1 cellular context compared by ENCODE assay signal in genomic region chr10:112821663-112822062, GRCh38.
TF ChIP-seq lines count a peak whose summit lies in the region.

No MANE protein-coding gene starts in this region.

TF ChIP-seq in HepG2, 621 proteins besides CTCF, POLR2A, EP300 and RAD21 (continued from another document and continues in another):
- TF ChIP-seq, protein P1, sequence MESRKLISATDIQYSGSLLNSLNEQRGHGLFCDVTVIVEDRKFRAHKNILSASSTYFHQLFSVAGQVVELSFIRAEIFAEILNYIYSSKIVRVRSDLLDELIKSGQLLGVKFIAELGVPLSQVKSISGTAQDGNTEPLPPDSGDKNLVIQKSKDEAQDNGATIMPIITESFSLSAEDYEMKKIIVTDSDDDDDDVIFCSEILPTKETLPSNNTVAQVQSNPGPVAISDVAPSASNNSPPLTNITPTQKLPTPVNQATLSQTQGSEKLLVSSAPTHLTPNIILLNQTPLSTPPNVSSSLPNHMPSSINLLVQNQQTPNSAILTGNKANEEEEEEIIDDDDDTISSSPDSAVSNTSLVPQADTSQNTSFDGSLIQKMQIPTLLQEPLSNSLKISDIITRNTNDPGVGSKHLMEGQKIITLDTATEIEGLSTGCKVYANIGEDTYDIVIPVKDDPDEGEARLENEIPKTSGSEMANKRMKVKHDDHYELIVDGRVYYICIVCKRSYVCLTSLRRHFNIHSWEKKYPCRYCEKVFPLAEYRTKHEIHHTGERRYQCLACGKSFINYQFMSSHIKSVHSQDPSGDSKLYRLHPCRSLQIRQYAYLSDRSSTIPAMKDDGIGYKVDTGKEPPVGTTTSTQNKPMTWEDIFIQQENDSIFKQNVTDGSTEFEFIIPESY (CRISPR knock-in tag; IDR thresholded peaks at IDR 0.05), result peak; percentile 65
- TF ChIP-seq, protein P2, sequence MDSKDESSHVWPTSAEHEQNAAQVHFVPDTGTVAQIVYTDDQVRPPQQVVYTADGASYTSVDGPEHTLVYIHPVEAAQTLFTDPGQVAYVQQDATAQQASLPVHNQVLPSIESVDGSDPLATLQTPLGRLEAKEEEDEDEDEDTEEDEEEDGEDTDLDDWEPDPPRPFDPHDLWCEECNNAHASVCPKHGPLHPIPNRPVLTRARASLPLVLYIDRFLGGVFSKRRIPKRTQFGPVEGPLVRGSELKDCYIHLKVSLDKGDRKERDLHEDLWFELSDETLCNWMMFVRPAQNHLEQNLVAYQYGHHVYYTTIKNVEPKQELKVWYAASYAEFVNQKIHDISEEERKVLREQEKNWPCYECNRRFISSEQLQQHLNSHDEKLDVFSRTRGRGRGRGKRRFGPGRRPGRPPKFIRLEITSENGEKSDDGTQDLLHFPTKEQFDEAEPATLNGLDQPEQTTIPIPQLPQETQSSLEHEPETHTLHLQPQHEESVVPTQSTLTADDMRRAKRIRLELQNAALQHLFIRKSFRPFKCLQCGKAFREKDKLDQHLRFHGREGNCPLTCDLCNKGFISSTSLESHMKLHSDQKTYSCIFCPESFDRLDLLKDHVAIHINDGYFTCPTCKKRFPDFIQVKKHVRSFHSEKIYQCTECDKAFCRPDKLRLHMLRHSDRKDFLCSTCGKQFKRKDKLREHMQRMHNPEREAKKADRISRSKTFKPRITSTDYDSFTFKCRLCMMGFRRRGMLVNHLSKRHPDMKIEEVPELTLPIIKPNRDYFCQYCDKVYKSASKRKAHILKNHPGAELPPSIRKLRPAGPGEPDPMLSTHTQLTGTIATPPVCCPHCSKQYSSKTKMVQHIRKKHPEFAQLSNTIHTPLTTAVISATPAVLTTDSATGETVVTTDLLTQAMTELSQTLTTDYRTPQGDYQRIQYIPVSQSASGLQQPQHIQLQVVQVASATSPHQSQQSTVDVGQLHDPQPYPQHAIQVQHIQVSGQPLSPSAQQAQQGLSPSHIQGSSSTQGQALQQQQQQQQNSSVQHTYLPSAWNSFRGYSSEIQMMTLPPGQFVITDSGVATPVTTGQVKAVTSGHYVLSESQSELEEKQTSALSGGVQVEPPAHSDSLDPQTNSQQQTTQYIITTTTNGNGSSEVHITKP (CRISPR knock-in tag; IDR thresholded peaks at IDR 0.05; ENCODE audit: low read depth), result 0 out of 2 replicates have a peak, but pooled peaks have one; percentile 49
- TF ChIP-seq POGZ (CRISPR knock-in tag; IDR thresholded peaks at IDR 0.05) (peak; percentile 51; the same call in 1 of the 2 replicates), NFE2L1 (CRISPR knock-in tag; IDR thresholded peaks at IDR 0.05; ENCODE audit: borderline replicate concordance) (no peak), FOXP4 (CRISPR knock-in tag; IDR thresholded peaks at IDR 0.05) (peak; percentile 15; the same call in 1 of the 2 replicates), REL (CRISPR knock-in tag; conservative IDR thresholded peaks at IDR 0.05) (no peak), HOXA3 (CRISPR knock-in tag; IDR thresholded peaks at IDR 0.05) (peak; percentile 59), NCOA2 (CRISPR knock-in tag; IDR thresholded peaks at IDR 0.05) (peak; percentile 62; the same call in 1 of the 2 replicates), PHF21A (CRISPR knock-in tag; IDR thresholded peaks at IDR 0.05) (peak; percentile 31; the same call in 1 of the 2 replicates), PAXIP1 (CRISPR knock-in tag; conservative IDR thresholded peaks at IDR 0.05) (peak; percentile 76), GFI1 (CRISPR knock-in tag; IDR thresholded peaks at IDR 0.05; ENCODE audit: borderline replicate concordance) (peak; percentile 44; the same call in 1 of the 2 replicates), ERF (CRISPR knock-in tag; IDR thresholded peaks at IDR 0.05) (peak; percentile 45; the same call in 1 of the 2 replicates), THAP11 (CRISPR knock-in tag; IDR thresholded peaks at IDR 0.05) (0 out of 2 replicates have a peak, but pooled peaks have one; percentile 23), MED1 (CRISPR knock-in tag; IDR thresholded peaks at IDR 0.05) (peak; percentile 61), ZBTB34 (CRISPR knock-in tag; IDR thresholded peaks at IDR 0.05) (no peak), MEF2D (CRISPR knock-in tag; IDR thresholded peaks at IDR 0.05) (peak; percentile 49; the same call in 1 of the 2 replicates), HOXA9 (CRISPR knock-in tag; IDR thresholded peaks at IDR 0.05; ENCODE audit: borderline replicate concordance) (no peak), GABPB1 (CRISPR knock-in tag; IDR thresholded peaks at IDR 0.05) (peak; percentile 56), ZNF775 (CRISPR knock-in tag; IDR thresholded peaks at IDR 0.05; ENCODE audit: borderline replicate concordance) (no peak), CEBPG (CRISPR knock-in tag; IDR thresholded peaks at IDR 0.05) (peak; percentile 48; the same call in 1 of the 2 replicates), SP5 (CRISPR knock-in tag; IDR thresholded peaks at IDR 0.05; ENCODE audit: borderline replicate concordance, low read depth) (peak; percentile 86), TFDP1 (CRISPR knock-in tag; IDR thresholded peaks at IDR 0.05; ENCODE audit: borderline replicate concordance) (no peak), ZBTB7B (CRISPR knock-in tag; IDR thresholded peaks at IDR 0.05) (0 out of 2 replicates have a peak, but pooled peaks have one; percentile 35), ZNF790 (CRISPR knock-in tag; IDR thresholded peaks at IDR 0.05; ENCODE audit: borderline replicate concordance) (no peak), ZNF350 (CRISPR knock-in tag; IDR thresholded peaks at IDR 0.05; ENCODE audit: borderline replicate concordance, low read depth) (no peak), RXRA (CRISPR knock-in tag; IDR thresholded peaks at IDR 0.05) (peak; percentile 86), ZBTB38 (CRISPR knock-in tag; IDR thresholded peaks at IDR 0.05) (peak; percentile 65; the same call in 1 of the 2 replicates), FOXO1 (CRISPR knock-in tag; IDR thresholded peaks at IDR 0.05) (peak; percentile 43; the same call in 1 of the 2 replicates), ZNF136 (CRISPR knock-in tag; IDR thresholded peaks at IDR 0.05; ENCODE audit: low read depth) (no peak), ZNF20 (CRISPR knock-in tag; IDR thresholded peaks at IDR 0.05) (no peak), BRD4 (CRISPR knock-in tag; IDR thresholded peaks at IDR 0.05) (no peak), E2F5 (CRISPR knock-in tag; conservative IDR thresholded peaks at IDR 0.05) (no peak), ZNF777 (CRISPR knock-in tag; IDR thresholded peaks at IDR 0.05) (no peak), CBFB (CRISPR knock-in tag; IDR thresholded peaks at IDR 0.05) (0 out of 2 replicates have a peak, but pooled peaks have one; percentile 53), RARA (CRISPR knock-in tag; IDR thresholded peaks at IDR 0.05) (peak; percentile 89), ZNF768 (CRISPR knock-in tag; IDR thresholded peaks at IDR 0.05) (peak; percentile 62; the same call in 1 of the 2 replicates), TCF7 (IDR thresholded peaks at IDR 0.05; ENCODE audit: low read depth) (0 out of 2 replicates have a peak, but pooled peaks have one; percentile 15), ZMYM3 (CRISPR knock-in tag; IDR thresholded peaks at IDR 0.05) (peak; percentile 65), STAG1 (CRISPR knock-in tag; IDR thresholded peaks at IDR 0.05) (peak; percentile 13; the same call in 1 of the 2 replicates), HIVEP1 (CRISPR knock-in tag; IDR thresholded peaks at IDR 0.05) (peak; percentile 13; the same call in 1 of the 2 replicates)
- TF ChIP-seq, protein P3, sequence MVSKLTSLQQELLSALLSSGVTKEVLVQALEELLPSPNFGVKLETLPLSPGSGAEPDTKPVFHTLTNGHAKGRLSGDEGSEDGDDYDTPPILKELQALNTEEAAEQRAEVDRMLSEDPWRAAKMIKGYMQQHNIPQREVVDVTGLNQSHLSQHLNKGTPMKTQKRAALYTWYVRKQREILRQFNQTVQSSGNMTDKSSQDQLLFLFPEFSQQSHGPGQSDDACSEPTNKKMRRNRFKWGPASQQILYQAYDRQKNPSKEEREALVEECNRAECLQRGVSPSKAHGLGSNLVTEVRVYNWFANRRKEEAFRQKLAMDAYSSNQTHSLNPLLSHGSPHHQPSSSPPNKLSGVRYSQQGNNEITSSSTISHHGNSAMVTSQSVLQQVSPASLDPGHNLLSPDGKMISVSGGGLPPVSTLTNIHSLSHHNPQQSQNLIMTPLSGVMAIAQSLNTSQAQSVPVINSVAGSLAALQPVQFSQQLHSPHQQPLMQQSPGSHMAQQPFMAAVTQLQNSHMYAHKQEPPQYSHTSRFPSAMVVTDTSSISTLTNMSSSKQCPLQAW (CRISPR knock-in tag; IDR thresholded peaks at IDR 0.05), result peak; percentile 24; the same call in 1 of the 2 replicates
- TF ChIP-seq, protein P4, sequence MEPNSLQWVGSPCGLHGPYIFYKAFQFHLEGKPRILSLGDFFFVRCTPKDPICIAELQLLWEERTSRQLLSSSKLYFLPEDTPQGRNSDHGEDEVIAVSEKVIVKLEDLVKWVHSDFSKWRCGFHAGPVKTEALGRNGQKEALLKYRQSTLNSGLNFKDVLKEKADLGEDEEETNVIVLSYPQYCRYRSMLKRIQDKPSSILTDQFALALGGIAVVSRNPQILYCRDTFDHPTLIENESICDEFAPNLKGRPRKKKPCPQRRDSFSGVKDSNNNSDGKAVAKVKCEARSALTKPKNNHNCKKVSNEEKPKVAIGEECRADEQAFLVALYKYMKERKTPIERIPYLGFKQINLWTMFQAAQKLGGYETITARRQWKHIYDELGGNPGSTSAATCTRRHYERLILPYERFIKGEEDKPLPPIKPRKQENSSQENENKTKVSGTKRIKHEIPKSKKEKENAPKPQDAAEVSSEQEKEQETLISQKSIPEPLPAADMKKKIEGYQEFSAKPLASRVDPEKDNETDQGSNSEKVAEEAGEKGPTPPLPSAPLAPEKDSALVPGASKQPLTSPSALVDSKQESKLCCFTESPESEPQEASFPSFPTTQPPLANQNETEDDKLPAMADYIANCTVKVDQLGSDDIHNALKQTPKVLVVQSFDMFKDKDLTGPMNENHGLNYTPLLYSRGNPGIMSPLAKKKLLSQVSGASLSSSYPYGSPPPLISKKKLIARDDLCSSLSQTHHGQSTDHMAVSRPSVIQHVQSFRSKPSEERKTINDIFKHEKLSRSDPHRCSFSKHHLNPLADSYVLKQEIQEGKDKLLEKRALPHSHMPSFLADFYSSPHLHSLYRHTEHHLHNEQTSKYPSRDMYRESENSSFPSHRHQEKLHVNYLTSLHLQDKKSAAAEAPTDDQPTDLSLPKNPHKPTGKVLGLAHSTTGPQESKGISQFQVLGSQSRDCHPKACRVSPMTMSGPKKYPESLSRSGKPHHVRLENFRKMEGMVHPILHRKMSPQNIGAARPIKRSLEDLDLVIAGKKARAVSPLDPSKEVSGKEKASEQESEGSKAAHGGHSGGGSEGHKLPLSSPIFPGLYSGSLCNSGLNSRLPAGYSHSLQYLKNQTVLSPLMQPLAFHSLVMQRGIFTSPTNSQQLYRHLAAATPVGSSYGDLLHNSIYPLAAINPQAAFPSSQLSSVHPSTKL (CRISPR knock-in tag; IDR thresholded peaks at IDR 0.05), result peak; percentile 78
